Comparison of ENCODE assay signal across 25 cellular contexts in genomic region chr10:4803822-4804221, GRCh38. TPM values are rescaled to one million over a fixed set of nuclear protein-coding genes. Genes with fewer than 3 reads are reported as not detected.
"Had no signal": no experiment of that assay in that cellular context is flagged by ENCODE, and none has a peak within 500 bp of the region (broad histone marks: within the 10 kb centered on the region; RNA-seq: fewer than 3 reads in every experiment).

No MANE protein-coding gene starts in this region.

- H3K4me1 ChIP-seq: esophagus squamous epithelium, gastrocnemius medialis, left lung, right lobe of liver, uterus had no signal

- H3K9me3 ChIP-seq: esophagus squamous epithelium, gastrocnemius medialis, left lung, mucosa of descending colon, right lobe of liver, uterus had no signal

- H3K27ac ChIP-seq: esophagus squamous epithelium, gastrocnemius medialis, left lung, right lobe of liver, uterus had no signal

- H3K36me3 ChIP-seq: esophagus squamous epithelium, gastrocnemius medialis, left lung, right lobe of liver, uterus had no signal

- ATAC-seq: gastrocnemius medialis; left lung; stimulated activated memory B cell treated with anti-CD40 and anti-IgM and Interleukin-4, amounts not matched to agents 10 μg/mL and 1 μg/mL and 100 μg/mL, for 72 hours; stimulated activated naive CD8-positive, alpha-beta T cell treated with anti-CD3 and anti-CD28 coated beads, Interleukin-15, amount 100 ng/mL, for 72 hours had no signal

- H3K27me3 ChIP-seq: esophagus squamous epithelium, gastrocnemius medialis, left lung, right lobe of liver, uterus had no signal

- H3K4me3 ChIP-seq: esophagus squamous epithelium, gastrocnemius medialis, left lung, lung, mucosa of descending colon, right lobe of liver, skin epidermis, uterus had no signal

- DNase-seq: activated CD4-positive, alpha-beta memory T cell treated with anti-CD3 and anti-CD28 coated beads, Interleukin-2, amount 10 ng/mL, durations not matched to agents 7 days and 5 days; activated CD4-positive, alpha-beta T cell treated with anti-CD3 and anti-CD28 coated beads, Interleukin-2, amount 10 ng/mL, durations not matched to agents 7 days and 5 days; activated CD4-positive, CD25-positive, alpha-beta regulatory T cell treated with anti-CD3 and anti-CD28 coated beads, Interleukin-2, amount 50 U/mL, for 72 hours; activated CD8-positive, alpha-beta memory T cell treated with anti-CD3 and anti-CD28 coated beads, Interleukin-2, amount 50 U/mL, for 48 hours; activated gamma-delta T cell; activated naive CD4-positive, alpha-beta T cell treated with anti-CD3 and anti-CD28 coated beads, Interleukin-2, amount 50 U/mL, for 16 hours; activated T-cell treated with anti-CD3 and anti-CD28 coated beads, Interleukin-2, amount 50 U/mL, for 24 hours; amniotic stem cell; endodermal cell; esophagus squamous epithelium; gastrocnemius medialis; glutamatergic neuron; left lung; mucosa of descending colon; right lobe of liver; stimulated activated CD4-positive, alpha-beta T cell treated with anti-CD3 and anti-CD28 coated beads, Interleukin-4, amount 100 ng/mL, for 4 hours; stimulated activated CD8-positive, alpha-beta memory T cell treated with anti-CD3 and anti-CD28 coated beads, Interleukin-4, amount 100 ng/mL, for 48 hours; stimulated activated naive CD8-positive, alpha-beta T cell treated with anti-CD3 and anti-CD28 coated beads, Interleukin-15, amount 100 ng/mL, for 72 hours; substantia nigra; T-helper 2 cell; uterus had no signal

RNA-seq across cellular contexts. Expression of gene AKR1E2, which starts 22.2 kb away (rescaled TPM):
- total RNA-seq: myocyte had no signal
